ENCODE assay signal across 21 cellular contexts in genomic region chr5:111214343-111214742, GRCh38.
"Had no signal": no experiment of that assay in that cellular context is flagged by ENCODE, and none has a peak within 500 bp of the region (broad histone marks: within the 10 kb centered on the region; RNA-seq: fewer than 3 reads in every experiment).

No MANE protein-coding gene starts in this region.

- ATAC-seq: left ventricle myocardium superior; lower lobe of right lung; sciatic nerve; stimulated activated naive CD8-positive, alpha-beta T cell treated with anti-CD3 and anti-CD28 coated beads, Interleukin-15, amount 100 ng/mL, for 72 hours had no signal

- H3K4me3 ChIP-seq: coronary artery, lower lobe of right lung, right atrium auricular region, smooth muscle cell, suprapubic skin, transverse colon, vagina had no signal

- DNase-seq: dermis blood vessel endothelial cell; effector memory CD4-positive, alpha-beta T cell; hypothalamus; left ventricle myocardium superior; lower lobe of right lung; naive thymus-derived CD8-positive, alpha-beta T cell; stimulated activated CD4-positive, alpha-beta T cell treated with anti-CD3 and anti-CD28 coated beads, Interleukin-12 subunit alpha, Interleukin-12 subunit beta, amount 100 ng/mL, for 4 hours; stimulated activated CD4-positive, alpha-beta T cell treated with anti-CD3 and anti-CD28 coated beads, Interleukin-1b, Interleukin-23, amount 100 ng/mL, for 48 hours; stimulated activated CD4-positive, alpha-beta T cell treated with anti-CD3 and anti-CD28 coated beads, Interleukin-4, amount 100 ng/mL, for 1 hour; stimulated activated CD8-positive, alpha-beta memory T cell treated with anti-CD3 and anti-CD28 coated beads, Interleukin-4, amount 100 ng/mL, for 48 hours; stimulated activated naive CD4-positive, alpha-beta T cell; stimulated activated naive CD8-positive, alpha-beta T cell treated with anti-CD3 and anti-CD28 coated beads, Interleukin-15, amount 100 ng/mL, for 72 hours; transverse colon had no signal

- H3K27ac Mint-ChIP-seq: progenitor cell of endocrine pancreas; stimulated activated naive CD8-positive, alpha-beta T cell treated with anti-CD3 and anti-CD28 coated beads, Interleukin-15, amount 100 ng/mL, for 72 hours had no signal

- H3K9me3 ChIP-seq: lower lobe of right lung, right atrium auricular region, suprapubic skin, transverse colon, vagina had no signal

- H3K27me3 Mint-ChIP-seq: stimulated activated naive CD8-positive, alpha-beta T cell treated with anti-CD3 and anti-CD28 coated beads, Interleukin-15, amount 100 ng/mL, for 72 hours had no signal

- H3K27ac ChIP-seq: coronary artery, lower lobe of right lung, parathyroid adenoma, right atrium auricular region, suprapubic skin, transverse colon, vagina had no signal

- H3K36me3 ChIP-seq: lower lobe of right lung, right atrium auricular region, suprapubic skin, transverse colon, vagina had no signal

- H3K4me3 Mint-ChIP-seq: stimulated activated naive CD8-positive, alpha-beta T cell treated with anti-CD3 and anti-CD28 coated beads, Interleukin-15, amount 100 ng/mL, for 72 hours had no signal

- H3K9ac ChIP-seq: parathyroid adenoma had no signal

- H3K27me3 ChIP-seq: right atrium auricular region, suprapubic skin, transverse colon, vagina had no signal

- H3K4me1 ChIP-seq: lower lobe of right lung, parathyroid adenoma, right atrium auricular region, suprapubic skin, transverse colon, vagina had no signal
